ENCODE assay signal across 23 cellular contexts in the genomic region with DNA sequence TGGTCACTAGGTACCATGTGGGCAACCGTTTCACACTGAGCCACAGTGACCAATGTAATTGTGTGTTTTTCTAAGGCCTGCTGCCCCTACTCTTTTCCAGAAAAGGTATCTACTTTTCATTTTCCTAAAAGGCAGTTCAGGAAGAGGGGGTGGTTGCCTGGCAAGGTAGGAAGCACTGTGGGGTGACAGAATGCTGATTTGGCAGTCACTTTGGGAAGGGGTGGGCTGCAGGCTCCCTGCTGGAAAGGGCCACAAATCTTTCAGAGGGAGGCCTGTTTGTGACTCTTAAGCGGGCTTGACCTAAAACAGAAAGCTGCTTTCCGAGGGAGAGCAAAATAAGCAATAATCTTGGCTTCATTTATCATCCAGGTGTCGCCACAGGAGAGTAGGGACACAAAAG. TPM values are rescaled to one million over a fixed set of nuclear protein-coding genes. Genes with fewer than 3 reads are reported as not detected.
A peak's percentile ranks its signal among the peaks of the same experiment; 100 is the strongest.
DNase-seq lines count a peak whose midpoint lies in the region; ATAC-seq, FAIRE-seq and TF ChIP-seq lines count a peak whose summit lies in the region.
"Had no signal": no experiment of that assay in that cellular context is flagged by ENCODE, and none has a peak within 500 bp of the region (broad histone marks: within the 10 kb centered on the region; RNA-seq: fewer than 3 reads in every experiment).

No MANE protein-coding gene starts in this region.

- H3K14ac ChIP-seq in H9 (ENCODE audit: insufficient read depth, low read length) = no peak overlapping the region

- no peak overlapping the region for H3K4me3 ChIP-seq in SJCRH30
- no peak overlapping the region for H3K4me3 ChIP-seq in SK-N-SH (ENCODE audit: low read depth in 2 of 2, low read length in 1 of 2)
- H3K4me3 ChIP-seq: K562, Peyer's patch, SK-N-MC had no signal

- H3K4ac ChIP-seq in H9 (ENCODE audit: low read depth, low read length) = no peak overlapping the region

- no peak for ATAC-seq in GM21786 (IDR thresholded peaks at IDR 0.05; ENCODE audit: unreplicated experiment)
- ATAC-seq: K562, Right ventricle myocardium inferior had no signal

- no peak overlapping the region for H3T11ph ChIP-seq in H9 (ENCODE audit: low read length)

- H2BK5ac ChIP-seq in H9 (ENCODE audit: insufficient read length, low read length) = no peak overlapping the region

- no peak overlapping the region for H3K18ac ChIP-seq in H9 (ENCODE audit: insufficient read length, low read depth, low read length)

- H3K9ac ChIP-seq in H9 (ENCODE audit: extremely low read depth, insufficient read length, low read length) (no peak overlapping the region), SK-N-SH (no peak overlapping the region)

- H3K4me2 ChIP-seq in H9 (ENCODE audit: insufficient read depth, insufficient read length, low read length) (no peak overlapping the region), SK-N-SH (no peak overlapping the region)

- no peak overlapping the region for H2BK20ac ChIP-seq in H9 (ENCODE audit: low read depth, low read length, poor library complexity, severe bottlenecking)

- no peak overlapping the region for H3K23ac ChIP-seq in H9 (ENCODE audit: insufficient read length, low read depth, low read length)

- DNase-seq in H9 (no peak), SJCRH30 (no peak), endothelial cell (ENCODE audit: low spot score) (no peak), progenitor cell of endocrine pancreas (ENCODE audit: low spot score, unreplicated experiment) (no peak), SK-N-SH (no peak), GM19239 (ENCODE audit: insufficient read length, low spot score) (no peak), substantia nigra (lab: John Stamatoyannopoulos, UW) (no peak)
- DNase-seq: C1 segment of cervical spinal cord; CD8-positive, alpha-beta memory T cell; NCI-H1105; NCI-H2081; NK-92 treated with Interleukin-12 subunit alpha and Interleukin-12 subunit beta, amount 100 ng/mL, for 24 hours; Peyer's patch had no signal

- H3K27ac ChIP-seq in H9 (ENCODE audit: insufficient read length, low read depth, low read length) (no peak overlapping the region), SJCRH30 (peak overlapping the region; percentile 76; the same call in 1 of the 2 replicates), SK-N-SH (ENCODE audit: low read depth in 2 of 2, low read length in 1 of 2) (no peak overlapping the region; a peak in 1 of 4 replicates), substantia nigra (ENCODE audit: low read depth, low read length, poor library complexity, severe bottlenecking) (no peak overlapping the region)
- H3K27ac ChIP-seq: SK-N-MC had no signal

- H2BK12ac ChIP-seq in H9 (ENCODE audit: insufficient read length, low read depth, low read length) = no peak overlapping the region

- H4K8ac ChIP-seq in H9 (replicated peaks; ENCODE audit: insufficient read length, low read depth, low read length) = no peak overlapping the region

- H3K9me3 Mint-ChIP-seq in H9 (peaks cover 0 to 7% of the 10 kb centered on the region in 2 experiments; a peak in 1 of 5 replicates), endothelial cell (ENCODE audit: unreplicated experiment) (no peaks in the 10 kb centered on the region), progenitor cell of endocrine pancreas (ENCODE audit: low read depth) (no peaks in the 10 kb centered on the region)
- H3K9me3 Mint-ChIP-seq: CD8-positive, alpha-beta memory T cell had no signal

- no peak for TF ChIP-seq RAD21 in SK-N-SH (IDR thresholded peaks at IDR 0.05; ENCODE audit: low read length)

- TF ChIP-seq EP300 in SK-N-SH (IDR thresholded peaks at IDR 0.05; ENCODE audit: borderline replicate concordance in 1 of 2, low read depth in 1 of 2, low read length in 1 of 2) = no peak

- H3K4me1 ChIP-seq in H9 (ENCODE audit: insufficient read depth, low read length) (peaks cover 4% of the 10 kb centered on the region; the same call in 1 of the 2 replicates), SJCRH30 (peaks cover 77% of the 10 kb centered on the region), SK-N-SH (ENCODE audit: control insufficient read depth in 1 of 2, insufficient read depth in 2 of 2, low read depth in 1 of 2, low read length in 1 of 2) (peaks cover 0 to 23% of the 10 kb centered on the region in 2 experiments; a peak in 2 of 4 replicates)

- no peak overlapping the region for H3K4me3 Mint-ChIP-seq in H9
- H3K4me3 Mint-ChIP-seq in endothelial cell (ENCODE audit: unreplicated experiment) = no peak overlapping the region
- no peak overlapping the region for H3K4me3 Mint-ChIP-seq in progenitor cell of endocrine pancreas (ENCODE audit: low read depth)
- H3K4me3 Mint-ChIP-seq: CD8-positive, alpha-beta memory T cell had no signal

- no peak for FAIRE-seq in GM19239 (lab: Jason Lieb, UNC)
- FAIRE-seq: D721Med, GM12892, GM18507, H54 had no signal

- H3K79me1 ChIP-seq in H9 (ENCODE audit: insufficient read depth, low read depth, low read length, poor library complexity, severe bottlenecking) = peaks cover 5% of the 10 kb centered on the region

- peak overlapping the region in 2 of 3 experiments; percentile 13 to 65; a peak in 2 of 7 replicates for H3K27ac Mint-ChIP-seq in H9
- peak overlapping the region; percentile 7 for H3K27ac Mint-ChIP-seq in endothelial cell (ENCODE audit: unreplicated experiment)
- peak overlapping the region; percentile 5 for H3K27ac Mint-ChIP-seq in progenitor cell of endocrine pancreas

- no peak overlapping the region for H3K56ac ChIP-seq in H9 (ENCODE audit: insufficient read length, low read depth, low read length)

- H4K91ac ChIP-seq in H9 (ENCODE audit: insufficient read length, low read depth, low read length) = no peak overlapping the region

- no peak for TF ChIP-seq CTCF in H9 (conservative IDR thresholded peaks at IDR 0.05)
- TF ChIP-seq CTCF in endothelial cell (IDR thresholded peaks at IDR 0.05; ENCODE audit: unreplicated experiment) = no peak
- TF ChIP-seq CTCF in progenitor cell of endocrine pancreas (IDR thresholded peaks at IDR 0.05; ENCODE audit: unreplicated experiment) = no peak
- TF ChIP-seq CTCF in SK-N-SH (IDR thresholded peaks at IDR 0.05) = no peak

- H3K27me3 Mint-ChIP-seq in H9 (ENCODE audit: low read depth) (no peaks in the 10 kb centered on the region), endothelial cell (ENCODE audit: unreplicated experiment) (peaks cover 5% of the 10 kb centered on the region), progenitor cell of endocrine pancreas (no peaks in the 10 kb centered on the region)
- H3K27me3 Mint-ChIP-seq: CD8-positive, alpha-beta memory T cell had no signal

- H3K36me3 ChIP-seq in SJCRH30 (peaks cover 78% of the 10 kb centered on the region), SK-N-SH (replicated peaks in 1 of 2; ENCODE audit: control insufficient read depth in 1 of 2, insufficient read depth in 2 of 2, low read length in 1 of 2) (peaks cover 17 to 49% of the 10 kb centered on the region in 2 experiments)

- no peak overlapping the region for H2BK120ac ChIP-seq in H9 (ENCODE audit: low read depth, low read length, poor library complexity, severe bottlenecking)

- H3K9me2 ChIP-seq in SK-N-SH = no peaks in the 10 kb centered on the region

- H4K20me1 ChIP-seq in H9 (ENCODE audit: control insufficient read depth, insufficient read depth, insufficient read length) (no peaks in the 10 kb centered on the region), SK-N-SH (ENCODE audit: insufficient read depth) (peaks cover 53% of the 10 kb centered on the region)

- CTCF ChIA-PET in SK-N-SH (lab: Yijun Ruan, JAX) = no interaction called here

- no peaks in the 10 kb centered on the region for H3K27me3 ChIP-seq in H9 (ENCODE audit: insufficient read depth, low read length)
- no peaks in the 10 kb centered on the region for H3K27me3 ChIP-seq in SJCRH30
- H3K27me3 ChIP-seq in SK-N-SH (ENCODE audit: insufficient read depth) = no peaks in the 10 kb centered on the region
- H3K27me3 ChIP-seq: Peyer's patch had no signal

- POLR2A ChIA-PET in SK-N-SH (lab: Yijun Ruan, JAX) = no interaction called here

- H2BK15ac ChIP-seq in H9 (ENCODE audit: low read depth, low read length) = no peak overlapping the region

- peaks cover 8% of the 10 kb centered on the region for H3K23me2 ChIP-seq in H9 (ENCODE audit: insufficient read length, low read depth, low read length, poor library complexity, severe bottlenecking)

- H2AK5ac ChIP-seq in H9 (ENCODE audit: insufficient read length, low read length) = no peak overlapping the region

- H3F3A ChIP-seq in SK-N-SH (replicated peaks; ENCODE audit: insufficient read depth) = no peaks in the 10 kb centered on the region

- no CpG with 5 or more reads among the region's 4 CpGs for WGBS in H9 (ENCODE audit: extremely low coverage, insufficient read length, low lambda C conversion rate)
- WGBS in SK-N-SH (ENCODE audit: low lambda C conversion rate) = 96% methylated on average over 4 of the region's 4 CpGs

- peaks cover 27 to 64% (median 39%) of the 10 kb centered on the region in 3 experiments for H3K36me3 Mint-ChIP-seq in H9 (ENCODE audit: insufficient read depth in 1 of 3, low read depth in 3 of 3)
- peaks cover 46% of the 10 kb centered on the region for H3K36me3 Mint-ChIP-seq in endothelial cell (ENCODE audit: low read depth, unreplicated experiment)
- peaks cover 16% of the 10 kb centered on the region for H3K36me3 Mint-ChIP-seq in progenitor cell of endocrine pancreas (ENCODE audit: insufficient read depth)

- H3K4me1 Mint-ChIP-seq in H9 (peaks cover 52% of the 10 kb centered on the region in 2 experiments), endothelial cell (ENCODE audit: unreplicated experiment) (peaks cover 61% of the 10 kb centered on the region), progenitor cell of endocrine pancreas (ENCODE audit: low read depth) (peaks cover 17% of the 10 kb centered on the region)

- H2AFZ ChIP-seq in H9 (ENCODE audit: low read length) (no peak overlapping the region), SK-N-SH (ENCODE audit: low read depth) (no peak overlapping the region)

- H4K5ac ChIP-seq in H9 (ENCODE audit: insufficient read length, low read depth, low read length) = no peak overlapping the region

- H3K9me3 ChIP-seq in H9 (ENCODE audit: control insufficient read depth, low read depth, low read length) (no peaks in the 10 kb centered on the region), SJCRH30 (replicated peaks) (no peaks in the 10 kb centered on the region), SK-N-SH (no peaks in the 10 kb centered on the region)
- H3K9me3 ChIP-seq: Peyer's patch had no signal

- H3K79me2 ChIP-seq in H9 (ENCODE audit: insufficient read depth, low read length) = peaks cover 7% of the 10 kb centered on the region; the same call in 1 of the 2 replicates
- peaks cover 34% of the 10 kb centered on the region for H3K79me2 ChIP-seq in SK-N-SH (ENCODE audit: insufficient read depth)

RNA-seq across cellular contexts. Expression of gene NNAT, which starts 5.2 kb away (rescaled TPM):
- total RNA-seq in H9 (2021) (42.5 and 43.1 TPM in 2 replicates), endothelial cell (ENCODE audit: unreplicated experiment) (0.54 TPM), progenitor cell of endocrine pancreas (79.2 and 87.4 TPM in 2 replicates)
- not detected in 2 replicates for total RNA-seq in SJCRH30 (2014; rRNA removed; shearing (Covaris generic))
- polyA plus RNA-seq in SK-N-SH (2012; rRNA removed) = 6.7 and 11.3 TPM in 2 replicates
- 6.6 and 13.1 TPM in 2 replicates for polyA plus RNA-seq in SK-N-SH (2012; cell fraction: cytosol; rRNA removed)
- polyA plus RNA-seq in SK-N-SH (2012; cell fraction: nucleus; rRNA removed) = 2.4 and 3.1 TPM in 2 replicates
- total RNA-seq: A673, NCI-H460, Peyer's patch had no signal
- polyA plus RNA-seq: CD8-positive, alpha-beta memory T cell; K562 had no signal

RNA-seq across cellular contexts. Expression of gene BLCAP, which starts 11.8 kb away (rescaled TPM):
- total RNA-seq in H9 (2021) = 47.7 and 54.3 TPM in 2 replicates
- total RNA-seq in SJCRH30 (2014; rRNA removed; shearing (Covaris generic)) = 172 and 191 TPM in 2 replicates
- total RNA-seq in endothelial cell (ENCODE audit: unreplicated experiment) = 178 TPM
- 42.7 and 46.4 TPM in 2 replicates for total RNA-seq in progenitor cell of endocrine pancreas
- polyA plus RNA-seq in SK-N-SH (2012; rRNA removed) = 55.8 and 73.0 TPM in 2 replicates
- polyA plus RNA-seq in SK-N-SH (2012; cell fraction: cytosol; rRNA removed) = 65.8 and 66.6 TPM in 2 replicates
- 63.3 and 67.3 TPM in 2 replicates for polyA plus RNA-seq in SK-N-SH (2012; cell fraction: nucleus; rRNA removed)

Comparison
In these comparisons a context has a peak if more than half of its experiments do, and no peak if none do; other contexts are left out.
1. RNA of gene NNAT, which starts 5.2 kb away (total RNA-seq): 79.2 to 87.4 TPM in progenitor cell of endocrine pancreas and 42.5 to 43.1 TPM in H9; 0.54 TPM in endothelial cell (single experiment) and not detected in SJCRH30; every median in the first group is over 10 times any median in the second.
2. Peak in every context shown above with its lines, with median percentiles within 50 percentile points of each other: H3K27ac Mint-ChIP-seq.